13 cellular contexts compared by ENCODE assay signal in the genomic region with DNA sequence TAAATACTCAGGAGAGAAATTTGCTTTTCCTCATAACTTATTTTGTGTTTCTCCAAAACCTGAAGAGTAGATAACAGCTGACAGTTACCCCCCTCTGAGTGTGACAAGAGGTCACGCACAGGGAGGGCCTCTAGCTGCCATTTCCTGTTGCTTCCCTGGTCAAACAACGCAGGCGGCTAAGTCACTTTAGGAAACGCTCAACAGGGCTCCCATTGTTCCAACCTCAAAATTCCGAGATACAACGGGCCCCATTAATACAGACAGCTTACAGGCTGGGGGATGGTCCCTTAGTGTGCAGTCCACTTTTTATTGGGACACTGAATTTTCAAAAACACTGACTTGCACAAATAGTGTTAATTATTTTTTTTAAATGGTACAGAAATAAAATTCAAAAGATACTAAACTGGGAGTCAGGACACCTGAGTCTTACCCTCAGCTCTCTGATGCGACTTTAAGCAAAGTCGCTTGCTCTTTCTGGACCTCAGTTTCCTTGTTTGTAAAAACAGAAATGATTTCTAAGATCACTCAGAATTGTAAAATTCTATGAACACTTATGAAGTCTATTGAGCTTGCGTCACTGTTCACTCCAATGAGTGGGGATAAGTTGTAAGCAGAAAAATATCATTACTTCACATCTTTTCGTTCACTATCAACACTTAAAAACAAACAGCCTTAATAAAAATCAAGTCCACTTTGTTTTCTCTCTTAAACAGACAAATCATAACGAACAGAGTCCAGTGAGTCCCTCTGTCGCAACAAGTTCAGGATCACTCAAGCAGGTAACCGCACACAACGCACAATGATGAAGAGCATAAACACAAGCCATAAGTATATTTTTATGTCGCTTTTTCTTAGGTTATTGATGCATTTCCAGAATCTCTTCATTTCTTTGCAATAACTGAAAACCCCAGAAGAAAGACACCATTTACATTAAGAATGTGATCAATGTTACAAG. TPM values are rescaled to one million over a fixed set of nuclear protein-coding genes. Genes with fewer than 3 reads are reported as not detected.
A peak's percentile ranks its signal among the peaks of the same experiment; 100 is the strongest.
DNase-seq lines count a peak whose midpoint lies in the region; ATAC-seq, FAIRE-seq and TF ChIP-seq lines count a peak whose summit lies in the region.
"Had no signal": no experiment of that assay in that cellular context is flagged by ENCODE, and none has a peak within 500 bp of the region (broad histone marks: within the 10 kb centered on the region; RNA-seq: fewer than 3 reads in every experiment).

No MANE protein-coding gene starts in this region.

- FAIRE-seq in endothelial cell of umbilical vein (lab: Jason Lieb, UNC) (peak; percentile 59), kidney (lab: Jason Lieb, UNC) (no peak)
- FAIRE-seq: GM12891, keratinocyte had no signal

- H3K9ac ChIP-seq in PC-3 (ENCODE audit: low read length) (no peak overlapping the region), endothelial cell of umbilical vein (replicated peaks; ENCODE audit: extremely low read depth, insufficient read depth, low read length) (no peak overlapping the region), kidney (ENCODE audit: low read length in 2 of 2) (no peak overlapping the region)

- H3K27ac ChIP-seq in PC-3 (ENCODE audit: low read length) (no peak overlapping the region), endothelial cell of umbilical vein (ENCODE audit: insufficient read depth, low read depth, low read length) (no peak overlapping the region), kidney (ENCODE audit: low read depth in 2 of 2, low read length in 2 of 2) (no peak overlapping the region)
- H3K27ac ChIP-seq: VCaP had no signal

- no peaks in the 10 kb centered on the region for H3K9me2 ChIP-seq in PC-3 (replicated peaks; ENCODE audit: low read length)

- H3K9me3 ChIP-seq in PC-3 (ENCODE audit: low read length) (no peaks in the 10 kb centered on the region), endothelial cell of umbilical vein (replicated peaks; ENCODE audit: control insufficient read depth, insufficient read depth, low read length) (no peaks in the 10 kb centered on the region), kidney (ENCODE audit: control insufficient read depth in 1 of 2, low read length in 2 of 2) (no peaks in the 10 kb centered on the region)

- H3K4me2 ChIP-seq in PC-3 (ENCODE audit: low read length) (no peak overlapping the region), endothelial cell of umbilical vein (ENCODE audit: insufficient read depth, low read length) (no peak overlapping the region)

- H2AFZ ChIP-seq in PC-3 (ENCODE audit: low read length): no peak overlapping the region
- no peak overlapping the region for H2AFZ ChIP-seq in endothelial cell of umbilical vein (ENCODE audit: low read depth, low read length)

- CTCF ChIA-PET in PC-3 (lab: Charles Lee): no interaction called here
- CTCF ChIA-PET in endothelial cell of umbilical vein (lab: Charles Lee): interaction anchor here (0.7 to 1.7 kb wide), 2 partner anchors 13 to 16 kb away, joined by 5 to 7 read pairs; a partner anchor contains a TSS

- dilution Hi-C loops in endothelial cell of umbilical vein (cut with MboI; ENCODE audit: extremely low pct_ligation_motif_present, low sequenced_read_pairs): no loop called here

- BruUV-seq in PC-3 (replicated peaks; lab: Mats Ljungman, UMichigan) (TSS peak; percentile 18), endothelial cell of umbilical vein (replicated peaks; lab: Mats Ljungman, UMichigan) (no TSS peak)

- no peak for TF ChIP-seq POLR2A in endothelial cell of umbilical vein (IDR thresholded peaks at IDR 0.05; ENCODE audit: low read depth, low read length)

- peak; percentile 90 for DNase-seq in COLO829 (ENCODE audit: low spot score)
- DNase-seq in PC-3: no peak
- no peak for DNase-seq in endothelial cell of umbilical vein (ENCODE audit: low read depth, low spot score)
- DNase-seq in mesenteric fat pad (ENCODE audit: low spot score): peak; percentile 30
- DNase-seq in kidney: no peak
- no peak for DNase-seq in stimulated activated CD4-positive, alpha-beta T cell treated with anti-CD3 and anti-CD28 coated beads, Interleukin-2, amount 100 ng/mL, for 48 hours
- DNase-seq: DMS79 treated with DMSO at 0.1 percent for 48 hours, MM.1S had no signal

- ATAC-seq in PC-3 (no peak), esophagus mucosa (no peak), GM21447 (IDR thresholded peaks at IDR 0.05; ENCODE audit: unreplicated experiment) (no peak)

- H3K79me2 ChIP-seq in PC-3 (ENCODE audit: low read length): no peaks in the 10 kb centered on the region
- no peaks in the 10 kb centered on the region for H3K79me2 ChIP-seq in endothelial cell of umbilical vein (ENCODE audit: control insufficient read depth, insufficient read depth, low read length)

- POLR2A ChIA-PET in PC-3 (lab: Charles Lee; ENCODE audit: unreplicated experiment): no interaction called here
- POLR2A ChIA-PET in endothelial cell of umbilical vein (lab: Charles Lee): no interaction called here

- H3K4me1 ChIP-seq in PC-3 (ENCODE audit: insufficient read depth, low read length): no peaks in the 10 kb centered on the region
- H3K4me1 ChIP-seq in endothelial cell of umbilical vein (ENCODE audit: control insufficient read depth, extremely low read depth, insufficient read depth, low read length): no peaks in the 10 kb centered on the region
- H3K4me1 ChIP-seq in kidney (ENCODE audit: control insufficient read depth in 1 of 2, insufficient read depth in 1 of 2, low read depth in 1 of 2, low read length in 2 of 2): no peaks in the 10 kb centered on the region

- H3K36me3 ChIP-seq in PC-3 (ENCODE audit: low read depth, low read length) (peaks cover 12% of the 10 kb centered on the region), endothelial cell of umbilical vein (ENCODE audit: control insufficient read depth in 2 of 2, extremely low read depth in 1 of 2, insufficient read depth in 2 of 2, low read length in 2 of 2) (no peaks in the 10 kb centered on the region), kidney (ENCODE audit: control insufficient read depth in 1 of 2, insufficient read depth in 2 of 2, low read length in 2 of 2) (peaks cover 0 to 15% of the 10 kb centered on the region in 2 donors)

- H3K4me3 ChIP-seq in PC-3 (ENCODE audit: low read length) (no peak overlapping the region), endothelial cell of umbilical vein (replicated peaks in 1 of 3; ENCODE audit: insufficient read depth in 1 of 3, low read depth in 1 of 3, low read length in 3 of 3) (no peak overlapping the region), kidney (ENCODE audit: low read length in 2 of 2) (no peak overlapping the region)

- no peaks in the 10 kb centered on the region for H4K20me1 ChIP-seq in PC-3 (ENCODE audit: low read length)
- H4K20me1 ChIP-seq in endothelial cell of umbilical vein (replicated peaks; ENCODE audit: control insufficient read depth, extremely low read depth, insufficient read depth, low read length): no peaks in the 10 kb centered on the region

- H3K27me3 ChIP-seq in PC-3 (ENCODE audit: low read length) (no peaks in the 10 kb centered on the region), endothelial cell of umbilical vein (ENCODE audit: control insufficient read depth in 2 of 2, insufficient read depth in 2 of 2, low read length in 2 of 2) (no peaks in the 10 kb centered on the region)

- no peaks in the 10 kb centered on the region for H3K9me1 ChIP-seq in endothelial cell of umbilical vein (replicated peaks; ENCODE audit: control insufficient read depth, extremely low read depth, insufficient read depth, low read length)

- no peak for TF ChIP-seq CTCF in PC-3 (conservative IDR thresholded peaks at IDR 0.05; ENCODE audit: low read depth, low read length)
- TF ChIP-seq CTCF in endothelial cell of umbilical vein (IDR thresholded peaks at IDR 0.05; ENCODE audit: extremely low read depth in 1 of 2, insufficient read depth in 1 of 2, low read depth in 1 of 2, low read length in 2 of 2): no peak
- no peak for TF ChIP-seq CTCF in kidney (IDR thresholded peaks at IDR 0.05; ENCODE audit: borderline replicate concordance, extremely low read depth, insufficient read depth)

- no peaks in the 10 kb centered on the region for H3F3A ChIP-seq in PC-3 (ENCODE audit: low read length, unreplicated experiment)

- intact Hi-C loops in PC-3 (cut with micrococcal nuclease) (no loop called here), endothelial cell of umbilical vein (cut with micrococcal nuclease) (no loop called here), kidney (cut with DNase I) (no loop called here)

RNA-seq across cellular contexts. Expression of a gene that starts 13.5 kb away (rescaled TPM):
- total RNA-seq in PC-3 (2014; rRNA removed) (27.2 and 32.5 TPM in 2 replicates), endothelial cell of umbilical vein (22.7 and 23.4 TPM in 2 replicates), mesenteric fat pad (23.4 TPM), kidney (27.0 TPM), esophagus mucosa (24.6 TPM)
- polyA plus RNA-seq in endothelial cell of umbilical vein (2.9 and 3.7 TPM in 2 replicates), kidney (ENCODE audit: insufficient read depth, low read depth, low replicate concordance) (22.3 TPM)
- 7.5 and 7.7 TPM in 2 replicates for polyA plus RNA-seq in endothelial cell of umbilical vein (2011; cell fraction: cytosol; rRNA removed)
- 4.1 and 6.7 TPM in 2 replicates for polyA plus RNA-seq in endothelial cell of umbilical vein (2011; cell fraction: nucleus; rRNA removed)
- polyA plus RNA-seq in endothelial cell of umbilical vein (2012): 17.0 and 27.1 TPM in 2 replicates
- polyA minus RNA-seq in endothelial cell of umbilical vein: 6.0 and 6.3 TPM in 2 replicates
- polyA minus RNA-seq in endothelial cell of umbilical vein (2011; cell fraction: cytosol; rRNA and poly(A)+ RNA removed): 9.6 TPM
- 2.6 and 3.7 TPM in 2 replicates for polyA minus RNA-seq in endothelial cell of umbilical vein (2011; cell fraction: nucleus; rRNA and poly(A)+ RNA removed)

RNA-seq across cellular contexts. Expression of a gene that starts 13.6 kb away (rescaled TPM):
- total RNA-seq in PC-3 (2014; rRNA removed) (4.6 and 7.3 TPM in 2 replicates), endothelial cell of umbilical vein (7.4 and 9.8 TPM in 2 replicates), mesenteric fat pad (11.9 TPM), kidney (12.3 TPM), esophagus mucosa (8.1 TPM)
- polyA plus RNA-seq in endothelial cell of umbilical vein (4.4 and 4.8 TPM in 2 replicates), kidney (ENCODE audit: insufficient read depth, low read depth, low replicate concordance) (17.5 TPM)
- 5.0 and 5.2 TPM in 2 replicates for polyA plus RNA-seq in endothelial cell of umbilical vein (2011; cell fraction: cytosol; rRNA removed)
- 3.0 and 4.0 TPM in 2 replicates for polyA plus RNA-seq in endothelial cell of umbilical vein (2011; cell fraction: nucleus; rRNA removed)
- 16.2 and 22.0 TPM in 2 replicates for polyA plus RNA-seq in endothelial cell of umbilical vein (2012)
- 6.3 and 7.2 TPM in 2 replicates for polyA minus RNA-seq in endothelial cell of umbilical vein
- polyA minus RNA-seq in endothelial cell of umbilical vein (2011; cell fraction: cytosol; rRNA and poly(A)+ RNA removed): 3.1 TPM
- 1.4 and 3.5 TPM in 2 replicates for polyA minus RNA-seq in endothelial cell of umbilical vein (2011; cell fraction: nucleus; rRNA and poly(A)+ RNA removed)

RNA-seq across cellular contexts. Expression of a gene that starts 19.6 kb away (rescaled TPM):
- total RNA-seq in PC-3 (2014; rRNA removed) (78.1 and 102 TPM in 2 replicates), endothelial cell of umbilical vein (31.7 and 37.2 TPM in 2 replicates), mesenteric fat pad (29.8 TPM), kidney (21.9 TPM), esophagus mucosa (175 TPM)
- polyA plus RNA-seq in endothelial cell of umbilical vein (23.1 and 26.6 TPM in 2 replicates), kidney (ENCODE audit: insufficient read depth, low read depth, low replicate concordance) (26.4 TPM)
- 21.3 and 33.2 TPM in 2 replicates for polyA plus RNA-seq in endothelial cell of umbilical vein (2011; cell fraction: cytosol; rRNA removed)
- 12.9 and 13.6 TPM in 2 replicates for polyA plus RNA-seq in endothelial cell of umbilical vein (2011; cell fraction: nucleus; rRNA removed)
- polyA plus RNA-seq in endothelial cell of umbilical vein (2012): 38.7 and 40.7 TPM in 2 replicates
- 17.0 and 23.9 TPM in 2 replicates for polyA minus RNA-seq in endothelial cell of umbilical vein
- 7.4 TPM for polyA minus RNA-seq in endothelial cell of umbilical vein (2011; cell fraction: cytosol; rRNA and poly(A)+ RNA removed)
- 4.1 and 5.2 TPM in 2 replicates for polyA minus RNA-seq in endothelial cell of umbilical vein (2011; cell fraction: nucleus; rRNA and poly(A)+ RNA removed)

Comparison
In these comparisons a context has a peak if more than half of its experiments do, and no peak if none do; other contexts are left out.
1. DNase-seq: peak in COLO829 (single experiment) and mesenteric fat pad (single experiment); none in PC-3 (single experiment), endothelial cell of umbilical vein (single experiment), kidney (single experiment) and stimulated activated CD4-positive, alpha-beta T cell treated with anti-CD3 and anti-CD28 coated beads, Interleukin-2, amount 100 ng/mL, for 48 hours (0 of 2).